In genomic region chr3:26264708-26265107, GRCh38 we compare ENCODE assay signal across 2 cellular contexts.
TF ChIP-seq lines count a peak whose summit lies in the region.

No MANE protein-coding gene starts in this region.

TF ChIP-seq in GM23338, 12 proteins besides CTCF, POLR2A, EP300 and RAD21 (continued from another document):
- no peak for TF ChIP-seq ZNF462 (CRISPR knock-in tag; IDR thresholded peaks at IDR 0.05)

TF ChIP-seq in WTC11, 78 proteins besides CTCF, POLR2A, EP300 and RAD21 (continued from another document):
- no peak for TF ChIP-seq CDX4 (CRISPR knock-in tag; IDR thresholded peaks at IDR 0.05; ENCODE audit: borderline replicate concordance)
- no peak for TF ChIP-seq NFYB (CRISPR knock-in tag; conservative IDR thresholded peaks at IDR 0.05; ENCODE audit: low read depth)
- no peak for TF ChIP-seq E2F5 (CRISPR knock-in tag; IDR thresholded peaks at IDR 0.05)
- no peak for TF ChIP-seq SMAD4 (CRISPR knock-in tag; IDR thresholded peaks at IDR 0.05)
- no peak for TF ChIP-seq ATF2 (CRISPR knock-in tag; IDR thresholded peaks at IDR 0.05; ENCODE audit: borderline replicate concordance, low read depth)
- no peak for TF ChIP-seq ATF6 (CRISPR knock-in tag; IDR thresholded peaks at IDR 0.05)
- TF ChIP-seq PRRX2 (CRISPR knock-in tag; IDR thresholded peaks at IDR 0.05) = no peak
- TF ChIP-seq CBFB (CRISPR knock-in tag; IDR thresholded peaks at IDR 0.05; ENCODE audit: low read depth) = no peak
- TF ChIP-seq PREB (CRISPR knock-in tag; IDR thresholded peaks at IDR 0.05; ENCODE audit: borderline replicate concordance) = no peak
- TF ChIP-seq HMGA2 (CRISPR knock-in tag; IDR thresholded peaks at IDR 0.05) = no peak
- TF ChIP-seq ELF4 (CRISPR knock-in tag; IDR thresholded peaks at IDR 0.05; ENCODE audit: low read depth) = no peak
- TF ChIP-seq ZNF671 (CRISPR knock-in tag; IDR thresholded peaks at IDR 0.05) = no peak
- TF ChIP-seq TEAD1 (CRISPR knock-in tag; IDR thresholded peaks at IDR 0.05) = no peak
TF ChIP-seq in WTC11: peak in this region for 0.
